ENCODE assay signal across 11 cellular contexts in genomic region chr22:36790648-36791047, GRCh38. TPM values are rescaled to one million over a fixed set of nuclear protein-coding genes. Genes with fewer than 3 reads are reported as not detected.
DNase-seq lines count a peak whose midpoint lies in the region; ATAC-seq and TF ChIP-seq lines count a peak whose summit lies in the region.
"Had no signal": no experiment of that assay in that cellular context is flagged by ENCODE, and none has a peak within 500 bp of the region (broad histone marks: within the 10 kb centered on the region; RNA-seq: fewer than 3 reads in every experiment).

No MANE protein-coding gene starts in this region.

- H3K27ac ChIP-seq in endodermal cell (ENCODE audit: low read depth, low read length) = no peak overlapping the region
- H3K27ac ChIP-seq: ascending aorta had no signal

- no peaks in the 10 kb centered on the region for H3K4me1 ChIP-seq in endodermal cell (ENCODE audit: control insufficient read depth, insufficient read depth, low read length)
- H3K4me1 ChIP-seq: ascending aorta had no signal

- no peaks in the 10 kb centered on the region for H3K9me3 ChIP-seq in endodermal cell (ENCODE audit: control insufficient read depth, low read length)
- H3K9me3 ChIP-seq: ascending aorta had no signal

- no peaks in the 10 kb centered on the region for H3K9me3 Mint-ChIP-seq in endodermal cell
- H3K9me3 Mint-ChIP-seq: GM23338 had no signal

- ATAC-seq in GM18505 (IDR thresholded peaks at IDR 0.05; ENCODE audit: unreplicated experiment) = peak; percentile 52
- ATAC-seq: GM23338 had no signal

- peak; percentile 32 for DNase-seq in GDM1 (lab: John Stamatoyannopoulos, UW)
- DNase-seq in SW480 (ENCODE audit: low spot score) = peak; percentile 16
- DNase-seq in endodermal cell = no peak
- no peak for DNase-seq in NAMALWA (ENCODE audit: low spot score)
- DNase-seq in NCI-H510A (lab: John Stamatoyannopoulos, UW) = no peak
- no peak for DNase-seq in NCI-H69 (lab: John Stamatoyannopoulos, UW)
- DNase-seq: NCI-H1048, retina had no signal

- peaks cover 5% of the 10 kb centered on the region for H3K4me1 Mint-ChIP-seq in endodermal cell

- WGBS in endodermal cell (ENCODE audit: insufficient coverage in 1 of 2, insufficient read length in 1 of 2), 2 experiments = 65 to 74% methylated on average over 6 to 7 of the region's 7 CpGs

- H3K4me3 ChIP-seq in endodermal cell (ENCODE audit: low read length) = no peak overlapping the region
- H3K4me3 ChIP-seq: ascending aorta, GM23338 had no signal

- no peaks in the 10 kb centered on the region for H3K27me3 ChIP-seq in endodermal cell (ENCODE audit: control insufficient read depth, insufficient read depth, low read length, poor library complexity, severe bottlenecking)
- H3K27me3 ChIP-seq: ascending aorta had no signal

- peaks cover 7% of the 10 kb centered on the region for H3K27me3 Mint-ChIP-seq in endodermal cell (ENCODE audit: insufficient read depth)

- no peaks in the 10 kb centered on the region for H3K36me3 Mint-ChIP-seq in endodermal cell (ENCODE audit: low read depth)

- H3K36me3 ChIP-seq in endodermal cell (ENCODE audit: control insufficient read depth, insufficient read depth, low read length) = no peaks in the 10 kb centered on the region
- H3K36me3 ChIP-seq: ascending aorta had no signal

- H3K9ac ChIP-seq in endodermal cell (ENCODE audit: extremely low read depth, low read length, poor library complexity, severe bottlenecking) = no peak overlapping the region

- H3K4me3 Mint-ChIP-seq in endodermal cell = no peak overlapping the region
- H3K4me3 Mint-ChIP-seq: GM23338 had no signal

- no peak for TF ChIP-seq CTCF in endodermal cell (conservative IDR thresholded peaks at IDR 0.05)

- peak overlapping the region; percentile 55 for H3K27ac Mint-ChIP-seq in endodermal cell
- H3K27ac Mint-ChIP-seq: GM23338 had no signal

- no peak for TF ChIP-seq POLR2A in GM18505 (IDR thresholded peaks at IDR 0.05; ENCODE audit: borderline replicate concordance, extremely low read depth, insufficient read depth, insufficient read length)

RNA-seq across cellular contexts. Expression of gene IFT27, which starts 14.7 kb away (rescaled TPM):
- total RNA-seq in endodermal cell = 10 to 100 TPM; 49.8 to 65.2 TPM
- polyA plus RNA-seq in endodermal cell (2013, experiment 1 of 2) = 52.4 TPM
- 51.6 TPM for polyA plus RNA-seq in endodermal cell (2013, experiment 2 of 2)

RNA-seq across cellular contexts. Expression of gene PVALB, which starts 26.2 kb away (rescaled TPM):
- total RNA-seq in endodermal cell = not detected
- 1.1 TPM for polyA plus RNA-seq in endodermal cell (2013, experiment 1 of 2)
- polyA plus RNA-seq in endodermal cell (2013, experiment 2 of 2) = 0.58 TPM
- total RNA-seq: ascending aorta, GM23338 had no signal

Comparison
In these comparisons a context has a peak if more than half of its experiments do, and no peak if none do; other contexts are left out.
1. DNase-seq: peak in GDM1 (single experiment) and SW480 (single experiment); none in endodermal cell (single experiment), NAMALWA (single experiment), NCI-H510A (single experiment) and NCI-H69 (single experiment).